ENCODE assay signal across 26 cellular contexts in genomic region chr7:116325517-116325916, GRCh38.
"Had no signal": no experiment of that assay in that cellular context is flagged by ENCODE, and none has a peak within 500 bp of the region (broad histone marks: within the 10 kb centered on the region; RNA-seq: fewer than 3 reads in every experiment).

No MANE protein-coding gene starts in this region.

- H3K4me3 ChIP-seq: gastrocnemius medialis, ovary, prostate gland, right atrium auricular region, tibial nerve had no signal

- H3K27me3 Mint-ChIP-seq: activated B cell treated with CpG ODN at 0.5 μM for 24 hours; activated CD4-positive, alpha-beta memory T cell treated with anti-CD3 and anti-CD28 coated beads for 36 hours had no signal

- H3K4me1 ChIP-seq: gastrocnemius medialis, prostate gland had no signal

- FAIRE-seq: islet of Langerhans had no signal

- H3K9me3 Mint-ChIP-seq: activated B cell treated with CpG ODN at 0.5 μM for 24 hours; activated CD4-positive, alpha-beta memory T cell treated with anti-CD3 and anti-CD28 coated beads for 36 hours; activated naive CD4-positive, alpha-beta T cell treated with anti-CD3 and anti-CD28 coated beads for 36 hours; activated naive CD8-positive, alpha-beta T cell treated with anti-CD3 and anti-CD28 coated beads, Interleukin-2, amount 10 ng/mL, durations not matched to agents 7 days and 5 days; activated T-cell treated with anti-CD3 and anti-CD28 coated beads, Interleukin-2, amount 50 U/mL, for 72 hours; natural killer cell; T-helper 1 cell treated with Interleukin-12 subunit alpha and Interleukin-12 subunit beta and Interleukin-4 antibody, amounts not matched to agents 30 μg/mL and 1 μg/mL, for 36 hours had no signal

- H3K4me3 Mint-ChIP-seq: activated B cell treated with CpG ODN at 0.5 μM for 24 hours; activated CD4-positive, alpha-beta memory T cell treated with anti-CD3 and anti-CD28 coated beads for 36 hours; activated CD4-positive, alpha-beta T cell treated with anti-CD3 and anti-CD28 coated beads for 36 hours; activated naive CD4-positive, alpha-beta T cell treated with anti-CD3 and anti-CD28 coated beads for 36 hours; activated naive CD8-positive, alpha-beta T cell treated with anti-CD3 and anti-CD28 coated beads, Interleukin-2, amount 10 ng/mL, durations not matched to agents 7 days and 5 days; activated T-cell treated with anti-CD3 and anti-CD28 coated beads, Interleukin-2, amount 50 U/mL, for 72 hours; natural killer cell; T-helper 1 cell treated with Interleukin-12 subunit alpha and Interleukin-12 subunit beta and Interleukin-4 antibody, amounts not matched to agents 30 μg/mL and 1 μg/mL, for 36 hours had no signal

- H3K27me3 ChIP-seq: gastrocnemius medialis, ovary, right atrium auricular region, tibial nerve had no signal

- H3K27ac Mint-ChIP-seq: activated B cell treated with CpG ODN at 0.5 μM for 24 hours; activated CD4-positive, alpha-beta memory T cell treated with anti-CD3 and anti-CD28 coated beads for 36 hours; activated CD4-positive, alpha-beta T cell treated with anti-CD3 and anti-CD28 coated beads for 36 hours; activated naive CD4-positive, alpha-beta T cell treated with anti-CD3 and anti-CD28 coated beads for 36 hours; activated naive CD8-positive, alpha-beta T cell treated with anti-CD3 and anti-CD28 coated beads, Interleukin-2, amount 10 ng/mL, durations not matched to agents 7 days and 5 days; activated T-cell treated with anti-CD3 and anti-CD28 coated beads, Interleukin-2, amount 50 U/mL, for 72 hours; natural killer cell; T-helper 1 cell treated with Interleukin-12 subunit alpha and Interleukin-12 subunit beta and Interleukin-4 antibody, amounts not matched to agents 30 μg/mL and 1 μg/mL, for 36 hours had no signal

- ATAC-seq: activated CD4-positive, alpha-beta T cell treated with anti-CD3 and anti-CD28 coated beads for 36 hours; activated T-cell treated with anti-CD3 and anti-CD28 coated beads, Interleukin-2, amount 50 U/mL, for 72 hours; gastrocnemius medialis; left cardiac atrium; natural killer cell; stimulated activated naive CD8-positive, alpha-beta T cell treated with anti-CD3 and anti-CD28 coated beads, Interleukin-15, Interleukin-2, amounts not matched to agents 100 U/mL and 50 U/mL, for 24 hours had no signal

- H3K36me3 ChIP-seq: gastrocnemius medialis, ovary, prostate gland, right atrium auricular region, tibial nerve had no signal

- H3K36me3 Mint-ChIP-seq: activated CD4-positive, alpha-beta memory T cell treated with anti-CD3 and anti-CD28 coated beads for 36 hours; activated naive CD8-positive, alpha-beta T cell treated with anti-CD3 and anti-CD28 coated beads, Interleukin-2, amount 10 ng/mL, durations not matched to agents 7 days and 5 days; natural killer cell had no signal

- DNase-seq: activated B cell treated with CpG ODN at 0.5 μM for 24 hours; activated CD4-positive, alpha-beta memory T cell treated with anti-CD3 and anti-CD28 coated beads for 36 hours; activated CD4-positive, alpha-beta T cell treated with anti-CD3 and anti-CD28 coated beads for 36 hours; activated effector memory CD4-positive, alpha-beta T cell treated with Interleukin-2 at 50 U/mL for 16 hours; activated naive CD4-positive, alpha-beta T cell treated with anti-CD3 and anti-CD28 coated beads for 36 hours; activated naive CD8-positive, alpha-beta T cell treated with anti-CD3 and anti-CD28 coated beads, Interleukin-2, amount 10 ng/mL, durations not matched to agents 7 days and 5 days; activated T-cell treated with anti-CD3 and anti-CD28 coated beads, Interleukin-2, amount 50 U/mL, for 72 hours; amniotic stem cell; dermis blood vessel endothelial cell; effector CD8-positive, alpha-beta T cell; gastrocnemius medialis; head of caudate nucleus; hypothalamus; left cardiac atrium; midbrain; natural killer cell; ovary; stimulated activated CD4-positive, alpha-beta T cell treated with anti-CD3 and anti-CD28 coated beads, Interleukin-4, amount 100 ng/mL, for 4 hours; stimulated activated naive CD8-positive, alpha-beta T cell treated with anti-CD3 and anti-CD28 coated beads, Interleukin-15, Interleukin-2, amounts not matched to agents 100 U/mL and 50 U/mL, for 24 hours; substantia nigra; T1000 had no signal

- H3K4me1 Mint-ChIP-seq: activated naive CD8-positive, alpha-beta T cell treated with anti-CD3 and anti-CD28 coated beads, Interleukin-2, amount 10 ng/mL, durations not matched to agents 7 days and 5 days; natural killer cell had no signal

- H3K27ac ChIP-seq: gastrocnemius medialis, ovary, prostate gland, right atrium auricular region, tibial nerve had no signal

- H3K9me3 ChIP-seq: gastrocnemius medialis, ovary, prostate gland, right atrium auricular region, tibial nerve had no signal
